ENCODE assay signal across 20 cellular contexts in the genomic region with DNA sequence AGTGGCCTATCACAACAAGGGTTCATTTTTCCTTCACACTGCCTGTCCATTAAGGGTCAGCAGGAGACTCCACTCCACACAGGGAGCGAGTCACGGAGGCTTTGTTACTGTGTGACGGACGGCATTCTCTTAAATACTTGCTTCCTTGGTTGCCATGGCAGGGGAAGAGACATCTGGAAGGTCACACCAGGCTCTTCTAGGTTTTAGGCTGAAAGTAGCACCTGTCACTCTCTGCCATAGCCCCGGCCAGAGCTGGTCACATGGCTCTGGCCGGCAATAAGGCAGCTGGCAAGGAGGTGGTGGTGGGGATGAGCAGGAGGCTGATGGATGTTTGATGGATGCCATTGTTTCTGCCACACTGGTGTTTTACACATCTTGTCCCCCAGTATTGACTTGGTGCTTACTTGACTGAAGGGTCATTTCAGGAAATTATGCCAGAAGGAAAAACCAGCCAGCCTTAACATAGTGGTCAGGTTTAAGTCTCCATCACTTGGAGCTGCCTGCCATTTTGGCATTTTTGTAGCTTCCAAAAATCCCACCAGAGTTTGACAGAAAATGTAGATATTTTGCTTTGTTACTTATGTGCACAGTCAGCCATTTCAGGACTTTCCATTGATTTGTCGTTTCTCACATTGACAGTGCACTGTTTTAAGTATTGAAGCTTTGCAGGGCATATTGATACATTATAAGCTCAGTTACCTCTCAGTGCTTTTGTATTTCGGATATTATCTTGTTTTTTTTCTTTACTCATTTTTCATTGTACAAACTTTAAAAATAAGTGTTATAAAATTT.
"Had no signal": no experiment of that assay in that cellular context is flagged by ENCODE, and none has a peak within 500 bp of the region (broad histone marks: within the 10 kb centered on the region; RNA-seq: fewer than 3 reads in every experiment).

No MANE protein-coding gene starts in this region.

- H3K27me3 ChIP-seq: brain microvascular endothelial cell, uterus had no signal

- H3K9me3 Mint-ChIP-seq: activated T-helper 17 cell treated with anti-CD3 and anti-CD28 coated beads, Interleukin-2, amount 50 U/mL, for 72 hours; dendritic cell treated with granulocyte-macrophage colony-stimulating factor and Interleukin-4, amounts not matched to agents 40 ng/mL and 50 ng/mL, for 4 days; effector memory CD8-positive, alpha-beta T cell; immature natural killer cell; naive thymus-derived CD4-positive, alpha-beta T cell had no signal

- DNase-seq: activated CD4-positive, alpha-beta T cell treated with anti-CD3 and anti-CD28 coated beads, Interleukin-2, amount 50 U/mL, for 1 hour; activated CD4-positive, CD25-positive, alpha-beta regulatory T cell; activated CD8-positive, alpha-beta memory T cell treated with anti-CD3 and anti-CD28 coated beads for 24 hours; activated naive CD4-positive, alpha-beta T cell treated with Interleukin-2 at 50 U/mL for 16 hours; activated T-cell treated with anti-CD3 and anti-CD28 coated beads for 4 hours; anterior cingulate cortex; brain microvascular endothelial cell; effector memory CD8-positive, alpha-beta T cell; heart left ventricle; immature natural killer cell; left colon; naive thymus-derived CD4-positive, alpha-beta T cell; stimulated activated CD4-positive, alpha-beta T cell treated with anti-CD3 and anti-CD28 coated beads, Interleukin-4, amount 100 ng/mL, for 24 hours; stimulated activated naive CD4-positive, alpha-beta T cell treated with Interleukin-2 at 50 U/mL for 16 hours; substantia nigra; uterus had no signal

- H3K4me1 ChIP-seq: heart left ventricle, tibial nerve, uterus had no signal

- H3K36me3 ChIP-seq: brain microvascular endothelial cell, heart left ventricle, tibial nerve, uterus had no signal

- H3K4me3 Mint-ChIP-seq: activated T-helper 17 cell treated with anti-CD3 and anti-CD28 coated beads, Interleukin-2, amount 50 U/mL, for 72 hours; dendritic cell treated with granulocyte-macrophage colony-stimulating factor and Interleukin-4, amounts not matched to agents 40 ng/mL and 50 ng/mL, for 4 days; effector memory CD8-positive, alpha-beta T cell; immature natural killer cell; naive thymus-derived CD4-positive, alpha-beta T cell had no signal

- H3K4me1 Mint-ChIP-seq: activated T-helper 17 cell treated with anti-CD3 and anti-CD28 coated beads, Interleukin-2, amount 50 U/mL, for 72 hours; immature natural killer cell; naive thymus-derived CD4-positive, alpha-beta T cell had no signal

- ATAC-seq: activated T-helper 17 cell treated with anti-CD3 and anti-CD28 coated beads, Interleukin-2, amount 50 U/mL, for 72 hours; effector memory CD8-positive, alpha-beta T cell; left colon; naive thymus-derived CD4-positive, alpha-beta T cell had no signal

- H3K27ac ChIP-seq: brain microvascular endothelial cell, epithelial cell of prostate, heart left ventricle, tibial nerve, uterus had no signal

- H3K27ac Mint-ChIP-seq: activated T-helper 17 cell treated with anti-CD3 and anti-CD28 coated beads, Interleukin-2, amount 50 U/mL, for 72 hours; dendritic cell treated with granulocyte-macrophage colony-stimulating factor and Interleukin-4, amounts not matched to agents 40 ng/mL and 50 ng/mL, for 4 days; effector memory CD8-positive, alpha-beta T cell; immature natural killer cell; naive thymus-derived CD4-positive, alpha-beta T cell had no signal

- H3K4me3 ChIP-seq: heart left ventricle, tibial nerve, uterus had no signal

- H3K36me3 Mint-ChIP-seq: immature natural killer cell; naive thymus-derived CD4-positive, alpha-beta T cell had no signal

- H3K9me3 ChIP-seq: heart left ventricle, tibial nerve, uterus had no signal
